Comparison of ENCODE assay signal across 1 cellular context in the genomic region with DNA sequence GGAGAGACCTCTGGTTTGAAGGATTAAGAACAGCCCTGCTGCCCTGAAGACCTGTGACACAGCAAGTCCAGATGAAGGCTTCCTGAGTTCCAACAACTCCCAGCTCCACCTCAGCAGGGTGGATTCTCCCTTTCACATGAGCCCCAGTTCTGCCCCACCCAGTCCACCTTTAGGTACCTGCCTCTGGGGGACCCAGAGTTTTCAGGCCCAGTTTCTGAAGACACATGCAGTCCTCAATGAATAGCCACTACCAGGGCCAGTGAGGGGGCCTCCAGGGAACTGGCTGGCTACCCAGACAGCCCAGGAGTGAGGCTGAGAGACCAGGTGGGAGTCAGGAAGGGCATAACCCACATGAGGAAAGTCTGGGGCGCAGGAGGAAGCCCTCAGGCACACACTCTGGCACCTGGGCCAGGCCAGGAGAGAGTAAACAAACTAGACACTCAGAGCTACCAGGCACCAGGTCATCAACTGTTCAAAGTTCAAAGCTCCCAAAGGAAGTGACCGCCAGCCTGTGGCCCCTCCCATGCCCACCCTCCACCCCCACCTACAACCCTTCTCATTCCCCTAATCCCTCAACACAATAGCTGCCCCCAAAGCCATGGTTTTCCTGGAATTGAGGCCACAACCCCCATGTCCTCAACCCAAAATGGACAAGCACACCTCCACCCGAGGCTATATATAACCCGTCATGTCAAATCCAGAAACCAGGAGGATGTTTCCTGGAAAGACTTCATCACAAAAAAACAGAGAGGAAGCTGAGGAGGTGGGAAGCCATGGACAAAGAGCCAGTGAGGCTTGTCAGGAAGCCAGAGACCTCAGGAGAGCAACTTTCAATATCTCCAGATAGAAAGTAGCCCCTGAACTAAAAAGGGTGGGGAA.
TF ChIP-seq lines count a peak whose summit lies in the region.

No MANE protein-coding gene starts in this region.

TF ChIP-seq in HepG2, 621 proteins besides CTCF, POLR2A, EP300 and RAD21 (continued from another document and continues in another):
- TF ChIP-seq, protein P1, sequence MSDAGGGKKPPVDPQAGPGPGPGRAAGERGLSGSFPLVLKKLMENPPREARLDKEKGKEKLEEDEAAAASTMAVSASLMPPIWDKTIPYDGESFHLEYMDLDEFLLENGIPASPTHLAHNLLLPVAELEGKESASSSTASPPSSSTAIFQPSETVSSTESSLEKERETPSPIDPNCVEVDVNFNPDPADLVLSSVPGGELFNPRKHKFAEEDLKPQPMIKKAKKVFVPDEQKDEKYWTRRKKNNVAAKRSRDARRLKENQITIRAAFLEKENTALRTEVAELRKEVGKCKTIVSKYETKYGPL (CRISPR knock-in tag; IDR thresholded peaks at IDR 0.05), result no peak
- TF ChIP-seq, protein P2, sequence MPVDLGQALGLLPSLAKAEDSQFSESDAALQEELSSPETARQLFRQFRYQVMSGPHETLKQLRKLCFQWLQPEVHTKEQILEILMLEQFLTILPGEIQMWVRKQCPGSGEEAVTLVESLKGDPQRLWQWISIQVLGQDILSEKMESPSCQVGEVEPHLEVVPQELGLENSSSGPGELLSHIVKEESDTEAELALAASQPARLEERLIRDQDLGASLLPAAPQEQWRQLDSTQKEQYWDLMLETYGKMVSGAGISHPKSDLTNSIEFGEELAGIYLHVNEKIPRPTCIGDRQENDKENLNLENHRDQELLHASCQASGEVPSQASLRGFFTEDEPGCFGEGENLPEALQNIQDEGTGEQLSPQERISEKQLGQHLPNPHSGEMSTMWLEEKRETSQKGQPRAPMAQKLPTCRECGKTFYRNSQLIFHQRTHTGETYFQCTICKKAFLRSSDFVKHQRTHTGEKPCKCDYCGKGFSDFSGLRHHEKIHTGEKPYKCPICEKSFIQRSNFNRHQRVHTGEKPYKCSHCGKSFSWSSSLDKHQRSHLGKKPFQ (CRISPR knock-in tag; IDR thresholded peaks at IDR 0.05; ENCODE audit: insufficient replicate concordance), result no peak
- no peak for TF ChIP-seq ZNF224 (CRISPR knock-in tag; IDR thresholded peaks at IDR 0.05)
- TF ChIP-seq, protein P3, sequence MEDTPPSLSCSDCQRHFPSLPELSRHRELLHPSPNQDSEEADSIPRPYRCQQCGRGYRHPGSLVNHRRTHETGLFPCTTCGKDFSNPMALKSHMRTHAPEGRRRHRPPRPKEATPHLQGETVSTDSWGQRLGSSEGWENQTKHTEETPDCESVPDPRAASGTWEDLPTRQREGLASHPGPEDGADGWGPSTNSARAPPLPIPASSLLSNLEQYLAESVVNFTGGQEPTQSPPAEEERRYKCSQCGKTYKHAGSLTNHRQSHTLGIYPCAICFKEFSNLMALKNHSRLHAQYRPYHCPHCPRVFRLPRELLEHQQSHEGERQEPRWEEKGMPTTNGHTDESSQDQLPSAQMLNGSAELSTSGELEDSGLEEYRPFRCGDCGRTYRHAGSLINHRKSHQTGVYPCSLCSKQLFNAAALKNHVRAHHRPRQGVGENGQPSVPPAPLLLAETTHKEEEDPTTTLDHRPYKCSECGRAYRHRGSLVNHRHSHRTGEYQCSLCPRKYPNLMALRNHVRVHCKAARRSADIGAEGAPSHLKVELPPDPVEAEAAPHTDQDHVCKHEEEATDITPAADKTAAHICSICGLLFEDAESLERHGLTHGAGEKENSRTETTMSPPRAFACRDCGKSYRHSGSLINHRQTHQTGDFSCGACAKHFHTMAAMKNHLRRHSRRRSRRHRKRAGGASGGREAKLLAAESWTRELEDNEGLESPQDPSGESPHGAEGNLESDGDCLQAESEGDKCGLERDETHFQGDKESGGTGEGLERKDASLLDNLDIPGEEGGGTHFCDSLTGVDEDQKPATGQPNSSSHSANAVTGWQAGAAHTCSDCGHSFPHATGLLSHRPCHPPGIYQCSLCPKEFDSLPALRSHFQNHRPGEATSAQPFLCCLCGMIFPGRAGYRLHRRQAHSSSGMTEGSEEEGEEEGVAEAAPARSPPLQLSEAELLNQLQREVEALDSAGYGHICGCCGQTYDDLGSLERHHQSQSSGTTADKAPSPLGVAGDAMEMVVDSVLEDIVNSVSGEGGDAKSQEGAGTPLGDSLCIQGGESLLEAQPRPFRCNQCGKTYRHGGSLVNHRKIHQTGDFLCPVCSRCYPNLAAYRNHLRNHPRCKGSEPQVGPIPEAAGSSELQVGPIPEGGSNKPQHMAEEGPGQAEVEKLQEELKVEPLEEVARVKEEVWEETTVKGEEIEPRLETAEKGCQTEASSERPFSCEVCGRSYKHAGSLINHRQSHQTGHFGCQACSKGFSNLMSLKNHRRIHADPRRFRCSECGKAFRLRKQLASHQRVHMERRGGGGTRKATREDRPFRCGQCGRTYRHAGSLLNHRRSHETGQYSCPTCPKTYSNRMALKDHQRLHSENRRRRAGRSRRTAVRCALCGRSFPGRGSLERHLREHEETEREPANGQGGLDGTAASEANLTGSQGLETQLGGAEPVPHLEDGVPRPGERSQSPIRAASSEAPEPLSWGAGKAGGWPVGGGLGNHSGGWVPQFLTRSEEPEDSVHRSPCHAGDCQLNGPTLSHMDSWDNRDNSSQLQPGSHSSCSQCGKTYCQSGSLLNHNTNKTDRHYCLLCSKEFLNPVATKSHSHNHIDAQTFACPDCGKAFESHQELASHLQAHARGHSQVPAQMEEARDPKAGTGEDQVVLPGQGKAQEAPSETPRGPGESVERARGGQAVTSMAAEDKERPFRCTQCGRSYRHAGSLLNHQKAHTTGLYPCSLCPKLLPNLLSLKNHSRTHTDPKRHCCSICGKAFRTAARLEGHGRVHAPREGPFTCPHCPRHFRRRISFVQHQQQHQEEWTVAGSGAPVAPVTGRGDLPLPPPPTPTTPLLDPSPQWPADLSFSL (CRISPR knock-in tag; IDR thresholded peaks at IDR 0.05), result no peak
- TF ChIP-seq ZNF558 (CRISPR knock-in tag; IDR thresholded peaks at IDR 0.05; ENCODE audit: borderline replicate concordance), result no peak
- TF ChIP-seq ZSCAN30 (CRISPR knock-in tag; IDR thresholded peaks at IDR 0.05), result no peak
- no peak for TF ChIP-seq ZNF33A (CRISPR knock-in tag; IDR thresholded peaks at IDR 0.05; ENCODE audit: borderline replicate concordance)
- TF ChIP-seq FOSL2 (CRISPR knock-in tag; IDR thresholded peaks at IDR 0.05), result peak; percentile 65; the same call in 1 of the 2 replicates
- TF ChIP-seq SRSF1 (optimal IDR thresholded peaks at IDR 0.05; ENCODE audit: low read depth, low read length), result no peak
- TF ChIP-seq, protein P4, sequence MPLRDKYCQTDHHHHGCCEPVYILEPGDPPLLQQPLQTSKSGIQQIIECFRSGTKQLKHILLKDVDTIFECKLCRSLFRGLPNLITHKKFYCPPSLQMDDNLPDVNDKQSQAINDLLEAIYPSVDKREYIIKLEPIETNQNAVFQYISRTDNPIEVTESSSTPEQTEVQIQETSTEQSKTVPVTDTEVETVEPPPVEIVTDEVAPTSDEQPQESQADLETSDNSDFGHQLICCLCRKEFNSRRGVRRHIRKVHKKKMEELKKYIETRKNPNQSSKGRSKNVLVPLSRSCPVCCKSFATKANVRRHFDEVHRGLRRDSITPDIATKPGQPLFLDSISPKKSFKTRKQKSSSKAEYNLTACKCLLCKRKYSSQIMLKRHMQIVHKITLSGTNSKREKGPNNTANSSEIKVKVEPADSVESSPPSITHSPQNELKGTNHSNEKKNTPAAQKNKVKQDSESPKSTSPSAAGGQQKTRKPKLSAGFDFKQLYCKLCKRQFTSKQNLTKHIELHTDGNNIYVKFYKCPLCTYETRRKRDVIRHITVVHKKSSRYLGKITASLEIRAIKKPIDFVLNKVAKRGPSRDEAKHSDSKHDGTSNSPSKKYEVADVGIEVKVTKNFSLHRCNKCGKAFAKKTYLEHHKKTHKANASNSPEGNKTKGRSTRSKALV (CRISPR knock-in tag; IDR thresholded peaks at IDR 0.05), result no peak
- TF ChIP-seq SMAD1 (CRISPR knock-in tag; IDR thresholded peaks at IDR 0.05; ENCODE audit: borderline replicate concordance, low read depth), result no peak; the same call in 1 of the 2 replicates
- no peak for TF ChIP-seq ZMAT3 (CRISPR knock-in tag; conservative IDR thresholded peaks at IDR 0.05)
- peak; percentile 32; the same call in 1 of the 2 replicates for TF ChIP-seq KMT2B (CRISPR knock-in tag; IDR thresholded peaks at IDR 0.05)
- TF ChIP-seq GTF2F1 (IDR thresholded peaks at IDR 0.05; ENCODE audit: low read length), result no peak
- TF ChIP-seq KLF12 (CRISPR knock-in tag; IDR thresholded peaks at IDR 0.05; ENCODE audit: borderline replicate concordance), result peak; percentile 61; the same call in 1 of the 2 replicates
- no peak for TF ChIP-seq RBFOX2 (IDR thresholded peaks at IDR 0.05; ENCODE audit: low read depth, low read length)
- no peak for TF ChIP-seq AHR (CRISPR knock-in tag; IDR thresholded peaks at IDR 0.05)
- 0 out of 2 replicates have a peak, but pooled peaks have one; percentile 36 for TF ChIP-seq ZNF644 (CRISPR knock-in tag; IDR thresholded peaks at IDR 0.05; ENCODE audit: low read depth)
- TF ChIP-seq, protein P5, sequence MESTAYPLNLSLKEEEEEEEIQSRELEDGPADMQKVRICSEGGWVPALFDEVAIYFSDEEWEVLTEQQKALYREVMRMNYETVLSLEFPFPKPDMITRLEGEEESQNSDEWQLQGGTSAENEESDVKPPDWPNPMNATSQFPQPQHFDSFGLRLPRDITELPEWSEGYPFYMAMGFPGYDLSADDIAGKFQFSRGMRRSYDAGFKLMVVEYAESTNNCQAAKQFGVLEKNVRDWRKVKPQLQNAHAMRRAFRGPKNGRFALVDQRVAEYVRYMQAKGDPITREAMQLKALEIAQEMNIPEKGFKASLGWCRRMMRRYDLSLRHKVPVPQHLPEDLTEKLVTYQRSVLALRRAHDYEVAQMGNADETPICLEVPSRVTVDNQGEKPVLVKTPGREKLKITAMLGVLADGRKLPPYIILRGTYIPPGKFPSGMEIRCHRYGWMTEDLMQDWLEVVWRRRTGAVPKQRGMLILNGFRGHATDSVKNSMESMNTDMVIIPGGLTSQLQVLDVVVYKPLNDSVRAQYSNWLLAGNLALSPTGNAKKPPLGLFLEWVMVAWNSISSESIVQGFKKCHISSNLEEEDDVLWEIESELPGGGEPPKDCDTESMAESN (CRISPR knock-in tag; conservative IDR thresholded peaks at IDR 0.05), result 0 out of 2 replicates have a peak, but pooled peaks have one; percentile 22
- TF ChIP-seq ZNF766 (CRISPR knock-in tag; IDR thresholded peaks at IDR 0.05; ENCODE audit: borderline replicate concordance), result no peak
- peak; percentile 44; the same call in 1 of the 2 replicates for TF ChIP-seq ZC3H13 (CRISPR knock-in tag; IDR thresholded peaks at IDR 0.05)
- TF ChIP-seq ZNF660 (CRISPR knock-in tag; IDR thresholded peaks at IDR 0.05; ENCODE audit: borderline replicate concordance, low read depth), result no peak
- no peak for TF ChIP-seq TCF12 (IDR thresholded peaks at IDR 0.05)
- no peak for TF ChIP-seq TCF12 (CRISPR knock-in tag; IDR thresholded peaks at IDR 0.05)
- TF ChIP-seq ZNF556 (CRISPR knock-in tag; IDR thresholded peaks at IDR 0.05; ENCODE audit: borderline replicate concordance), result peak; percentile 34; the same call in 1 of the 2 replicates
- TF ChIP-seq ZNF331 (CRISPR knock-in tag; IDR thresholded peaks at IDR 0.05), result no peak; the same call in none of the 2 replicates
- 0 out of 2 replicates have a peak, but pooled peaks have one; percentile 7 for TF ChIP-seq ZNF136 (CRISPR knock-in tag; IDR thresholded peaks at IDR 0.05; ENCODE audit: low read depth)
- TF ChIP-seq, protein P6, sequence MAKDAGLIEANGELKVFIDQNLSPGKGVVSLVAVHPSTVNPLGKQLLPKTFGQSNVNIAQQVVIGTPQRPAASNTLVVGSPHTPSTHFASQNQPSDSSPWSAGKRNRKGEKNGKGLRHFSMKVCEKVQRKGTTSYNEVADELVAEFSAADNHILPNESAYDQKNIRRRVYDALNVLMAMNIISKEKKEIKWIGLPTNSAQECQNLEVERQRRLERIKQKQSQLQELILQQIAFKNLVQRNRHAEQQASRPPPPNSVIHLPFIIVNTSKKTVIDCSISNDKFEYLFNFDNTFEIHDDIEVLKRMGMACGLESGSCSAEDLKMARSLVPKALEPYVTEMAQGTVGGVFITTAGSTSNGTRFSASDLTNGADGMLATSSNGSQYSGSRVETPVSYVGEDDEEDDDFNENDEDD (CRISPR knock-in tag; IDR thresholded peaks at IDR 0.05; ENCODE audit: borderline replicate concordance), result no peak; the same call in 1 of the 2 replicates
- TF ChIP-seq SIN3B (IDR thresholded peaks at IDR 0.05; ENCODE audit: low read length), result no peak
- TF ChIP-seq ZNF354B (CRISPR knock-in tag; IDR thresholded peaks at IDR 0.05), result no peak
- TF ChIP-seq ZNF616 (CRISPR knock-in tag; IDR thresholded peaks at IDR 0.05; ENCODE audit: low read depth), result no peak
- TF ChIP-seq ASH2L (IDR thresholded peaks at IDR 0.05; ENCODE audit: insufficient read length, low read depth, low read length), result no peak
- TF ChIP-seq, protein P7, sequence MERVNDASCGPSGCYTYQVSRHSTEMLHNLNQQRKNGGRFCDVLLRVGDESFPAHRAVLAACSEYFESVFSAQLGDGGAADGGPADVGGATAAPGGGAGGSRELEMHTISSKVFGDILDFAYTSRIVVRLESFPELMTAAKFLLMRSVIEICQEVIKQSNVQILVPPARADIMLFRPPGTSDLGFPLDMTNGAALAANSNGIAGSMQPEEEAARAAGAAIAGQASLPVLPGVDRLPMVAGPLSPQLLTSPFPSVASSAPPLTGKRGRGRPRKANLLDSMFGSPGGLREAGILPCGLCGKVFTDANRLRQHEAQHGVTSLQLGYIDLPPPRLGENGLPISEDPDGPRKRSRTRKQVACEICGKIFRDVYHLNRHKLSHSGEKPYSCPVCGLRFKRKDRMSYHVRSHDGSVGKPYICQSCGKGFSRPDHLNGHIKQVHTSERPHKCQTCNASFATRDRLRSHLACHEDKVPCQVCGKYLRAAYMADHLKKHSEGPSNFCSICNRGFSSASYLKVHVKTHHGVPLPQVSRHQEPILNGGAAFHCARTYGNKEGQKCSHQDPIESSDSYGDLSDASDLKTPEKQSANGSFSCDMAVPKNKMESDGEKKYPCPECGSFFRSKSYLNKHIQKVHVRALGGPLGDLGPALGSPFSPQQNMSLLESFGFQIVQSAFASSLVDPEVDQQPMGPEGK (CRISPR knock-in tag; IDR thresholded peaks at IDR 0.05), result peak; percentile 88
- TF ChIP-seq, protein P8, sequence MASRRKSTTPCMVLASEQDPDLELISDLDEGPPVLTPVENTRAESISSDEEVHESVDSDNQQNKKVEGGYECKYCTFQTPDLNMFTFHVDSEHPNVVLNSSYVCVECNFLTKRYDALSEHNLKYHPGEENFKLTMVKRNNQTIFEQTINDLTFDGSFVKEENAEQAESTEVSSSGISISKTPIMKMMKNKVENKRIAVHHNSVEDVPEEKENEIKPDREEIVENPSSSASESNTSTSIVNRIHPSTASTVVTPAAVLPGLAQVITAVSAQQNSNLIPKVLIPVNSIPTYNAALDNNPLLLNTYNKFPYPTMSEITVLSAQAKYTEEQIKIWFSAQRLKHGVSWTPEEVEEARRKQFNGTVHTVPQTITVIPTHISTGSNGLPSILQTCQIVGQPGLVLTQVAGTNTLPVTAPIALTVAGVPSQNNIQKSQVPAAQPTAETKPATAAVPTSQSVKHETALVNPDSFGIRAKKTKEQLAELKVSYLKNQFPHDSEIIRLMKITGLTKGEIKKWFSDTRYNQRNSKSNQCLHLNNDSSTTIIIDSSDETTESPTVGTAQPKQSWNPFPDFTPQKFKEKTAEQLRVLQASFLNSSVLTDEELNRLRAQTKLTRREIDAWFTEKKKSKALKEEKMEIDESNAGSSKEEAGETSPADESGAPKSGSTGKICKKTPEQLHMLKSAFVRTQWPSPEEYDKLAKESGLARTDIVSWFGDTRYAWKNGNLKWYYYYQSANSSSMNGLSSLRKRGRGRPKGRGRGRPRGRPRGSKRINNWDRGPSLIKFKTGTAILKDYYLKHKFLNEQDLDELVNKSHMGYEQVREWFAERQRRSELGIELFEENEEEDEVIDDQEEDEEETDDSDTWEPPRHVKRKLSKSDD (CRISPR knock-in tag; IDR thresholded peaks at IDR 0.05; ENCODE audit: low read depth), result no peak
- peak; percentile 63; the same call in 1 of the 2 replicates for TF ChIP-seq SP5 (CRISPR knock-in tag; IDR thresholded peaks at IDR 0.05; ENCODE audit: borderline replicate concordance, low read depth)
